In the genomic region with DNA sequence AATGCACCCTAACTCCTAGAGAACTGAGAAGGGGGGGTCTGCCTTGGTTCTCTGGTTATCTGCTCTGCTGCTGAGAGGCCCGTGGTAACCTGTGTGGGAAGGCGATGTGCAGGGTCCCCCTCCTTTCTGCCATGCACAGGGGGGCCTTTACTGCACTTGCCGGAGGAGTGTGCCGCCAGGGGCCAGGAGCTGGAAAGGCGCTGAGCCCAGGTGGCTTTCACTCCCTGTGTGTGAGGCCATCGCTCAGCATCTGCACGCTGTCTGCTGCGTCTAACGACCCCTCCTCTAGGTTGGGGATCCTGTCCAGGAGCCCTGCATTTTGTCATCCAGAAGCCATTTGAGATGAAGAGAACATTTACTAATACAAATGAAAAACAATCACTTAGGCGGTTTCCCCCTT, we compare ENCODE assay signal across 25 cellular contexts. TPM values are rescaled to one million over a fixed set of nuclear protein-coding genes. Genes with fewer than 3 reads are reported as not detected.
DNase-seq lines count a peak whose midpoint lies in the region; ATAC-seq and TF ChIP-seq lines count a peak whose summit lies in the region.
"Had no signal": no experiment of that assay in that cellular context is flagged by ENCODE, and none has a peak within 500 bp of the region (broad histone marks: within the 10 kb centered on the region; RNA-seq: fewer than 3 reads in every experiment).

No MANE protein-coding gene starts in this region.

- 92% methylated on average over 10 of the region's 10 CpGs for WGBS in right cardiac atrium

- H3K4me3 ChIP-seq in right cardiac atrium (ENCODE audit: low read length), result no peak overlapping the region
- no peak overlapping the region for H3K4me3 ChIP-seq in muscle layer of colon (ENCODE audit: low read depth in 1 of 2, low read length in 2 of 2)
- no peak overlapping the region for H3K4me3 ChIP-seq in neural progenitor cell
- H3K4me3 ChIP-seq: A549, GM12878 had no signal

- H3K36me3 ChIP-seq in muscle layer of colon (ENCODE audit: insufficient read depth, low read length), result peaks cover 55% of the 10 kb centered on the region
- H3K36me3 ChIP-seq in neural progenitor cell, result no peaks in the 10 kb centered on the region

- H3K4me1 ChIP-seq in right cardiac atrium (ENCODE audit: control insufficient read depth, insufficient read depth, low read length), result peaks cover 4% of the 10 kb centered on the region
- peaks cover 22% of the 10 kb centered on the region for H3K4me1 ChIP-seq in muscle layer of colon (ENCODE audit: insufficient read depth, low read length)
- H3K4me1 ChIP-seq in neural progenitor cell, result no peaks in the 10 kb centered on the region
- H3K4me1 ChIP-seq: A549 had no signal

- no peaks in the 10 kb centered on the region for H3K27me3 Mint-ChIP-seq in stimulated activated naive B cell treated with anti-CD40 and anti-IgM and Interleukin-4, amounts not matched to agents 10 μg/mL and 1 μg/mL and 100 μg/mL, for 72 hours
- no peaks in the 10 kb centered on the region for H3K27me3 Mint-ChIP-seq in neural progenitor cell (ENCODE audit: insufficient read depth, low read depth)
- H3K27me3 Mint-ChIP-seq: activated CD4-positive, alpha-beta T cell treated with anti-CD3 and anti-CD28 coated beads for 36 hours; activated naive CD8-positive, alpha-beta T cell; CD4-positive, alpha-beta memory T cell had no signal

- H3F3A ChIP-seq in neural progenitor cell (ENCODE audit: low read depth), result no peaks in the 10 kb centered on the region

- H3K9me3 Mint-ChIP-seq in stimulated activated naive B cell treated with anti-CD40 and anti-IgM and Interleukin-4, amounts not matched to agents 10 μg/mL and 1 μg/mL and 100 μg/mL, for 72 hours, result no peaks in the 10 kb centered on the region
- no peaks in the 10 kb centered on the region for H3K9me3 Mint-ChIP-seq in neural progenitor cell
- H3K9me3 Mint-ChIP-seq: CD4-positive, alpha-beta memory T cell had no signal

- no peak overlapping the region for H2AFZ ChIP-seq in neural progenitor cell (replicated peaks)

- no peaks in the 10 kb centered on the region for H3K79me2 ChIP-seq in neural progenitor cell (ENCODE audit: low read depth)

- H3K27ac ChIP-seq in right cardiac atrium (ENCODE audit: low read length) (peak overlapping the region; percentile 82), muscle layer of colon (ENCODE audit: low read depth, low read length) (peak overlapping the region; percentile 80), neural progenitor cell (no peak overlapping the region)
- H3K27ac ChIP-seq: A549 had no signal

- H3K9ac ChIP-seq in muscle layer of colon (ENCODE audit: low read length) (no peak overlapping the region), neural progenitor cell (no peak overlapping the region)

- no peak for TF ChIP-seq CTCF in neural progenitor cell (IDR thresholded peaks at IDR 0.05)

- in situ Hi-C loops in ACHN (cut with HindIII; ENCODE audit: low pct_ligation_motif_present, low pct_unique_long_range_greater_than_20kb, low sequenced_read_pairs), result no loop called here

- H3K9me3 ChIP-seq in right cardiac atrium (ENCODE audit: control insufficient read depth, low read length), result no peaks in the 10 kb centered on the region
- H3K9me3 ChIP-seq in muscle layer of colon (ENCODE audit: low read length), result no peaks in the 10 kb centered on the region
- no peaks in the 10 kb centered on the region for H3K9me3 ChIP-seq in neural progenitor cell (ENCODE audit: low read depth)
- H3K9me3 ChIP-seq: A549 had no signal

- H4K20me1 ChIP-seq in neural progenitor cell (ENCODE audit: low read depth), result peaks cover 4% of the 10 kb centered on the region

- intact Hi-C loops in right cardiac atrium (cut with DNase I), result no loop called here
- intact Hi-C loops in Right ventricle myocardium inferior (cut with DNase I), result loop anchor here (10.0 kb wide), 1 partner anchor 219 kb away; no protein-coding TSS in a partner anchor

- peaks cover 8 to 10% of the 10 kb centered on the region in 2 donors for H3K4me1 Mint-ChIP-seq in stimulated activated naive B cell treated with anti-CD40 and anti-IgM and Interleukin-4, amounts not matched to agents 10 μg/mL and 1 μg/mL and 100 μg/mL, for 72 hours
- no peaks in the 10 kb centered on the region for H3K4me1 Mint-ChIP-seq in neural progenitor cell
- H3K4me1 Mint-ChIP-seq: activated CD4-positive, alpha-beta T cell treated with anti-CD3 and anti-CD28 coated beads for 36 hours had no signal

- DNase-seq in right cardiac atrium, result no peak
- DNase-seq in Right ventricle myocardium inferior (ENCODE audit: missing footprints), result no peak
- no peak for DNase-seq in stimulated activated naive B cell treated with anti-CD40 and anti-IgM and Interleukin-4, amounts not matched to agents 10 μg/mL and 1 μg/mL and 100 μg/mL, for 72 hours
- no peak for DNase-seq in putamen (ENCODE audit: low spot score)
- no peak for DNase-seq in neural progenitor cell (ENCODE audit: low spot score)
- DNase-seq in ACHN, result no peak
- DNase-seq: activated CD4-positive, alpha-beta T cell treated with anti-CD3 and anti-CD28 coated beads for 36 hours; activated CD8-positive, alpha-beta T cell treated with anti-CD3 and anti-CD28 coated beads, Interleukin-2, amount 10 ng/mL, durations not matched to agents 7 days and 5 days; CD4-positive, alpha-beta memory T cell; central memory CD4-positive, alpha-beta T cell; EL; Kasumi-1; NCI-H1694; NCI-H524 treated with DMSO at 0.1 percent for 48 hours; nucleus accumbens; stimulated activated CD4-positive, alpha-beta T cell treated with anti-CD3 and anti-CD28 coated beads, Interleukin-2, amount 100 ng/mL, for 48 hours had no signal

- H3K27me3 ChIP-seq in right cardiac atrium (ENCODE audit: control insufficient read depth, insufficient read depth), result no peaks in the 10 kb centered on the region
- no peaks in the 10 kb centered on the region for H3K27me3 ChIP-seq in muscle layer of colon (ENCODE audit: control insufficient read depth in 1 of 2, insufficient read depth in 2 of 2, low read length in 2 of 2)
- no peaks in the 10 kb centered on the region for H3K27me3 ChIP-seq in neural progenitor cell

- peak overlapping the region; percentile 86 for H3K27ac Mint-ChIP-seq in stimulated activated naive B cell treated with anti-CD40 and anti-IgM and Interleukin-4, amounts not matched to agents 10 μg/mL and 1 μg/mL and 100 μg/mL, for 72 hours
- H3K27ac Mint-ChIP-seq in neural progenitor cell, result no peak overlapping the region
- H3K27ac Mint-ChIP-seq: activated CD4-positive, alpha-beta T cell treated with anti-CD3 and anti-CD28 coated beads for 36 hours; activated CD8-positive, alpha-beta T cell treated with anti-CD3 and anti-CD28 coated beads, Interleukin-2, amount 10 ng/mL, durations not matched to agents 7 days and 5 days had no signal

- no peak overlapping the region for H3K4me3 Mint-ChIP-seq in stimulated activated naive B cell treated with anti-CD40 and anti-IgM and Interleukin-4, amounts not matched to agents 10 μg/mL and 1 μg/mL and 100 μg/mL, for 72 hours
- no peak overlapping the region for H3K4me3 Mint-ChIP-seq in neural progenitor cell
- H3K4me3 Mint-ChIP-seq: activated CD4-positive, alpha-beta T cell treated with anti-CD3 and anti-CD28 coated beads for 36 hours; activated CD8-positive, alpha-beta T cell treated with anti-CD3 and anti-CD28 coated beads, Interleukin-2, amount 10 ng/mL, durations not matched to agents 7 days and 5 days; activated naive CD8-positive, alpha-beta T cell; CD4-positive, alpha-beta memory T cell had no signal

- H3K36me3 Mint-ChIP-seq in stimulated activated naive B cell treated with anti-CD40 and anti-IgM and Interleukin-4, amounts not matched to agents 10 μg/mL and 1 μg/mL and 100 μg/mL, for 72 hours, result peaks cover 54 to 65% of the 10 kb centered on the region in 2 donors
- H3K36me3 Mint-ChIP-seq in neural progenitor cell, result peaks cover 32% of the 10 kb centered on the region

- no peak overlapping the region for H3K4me2 ChIP-seq in neural progenitor cell
- H3K4me2 ChIP-seq: A549 had no signal

- ATAC-seq in right cardiac atrium, result no peak
- ATAC-seq in Right ventricle myocardium inferior, result no peak
- no peak for ATAC-seq in stimulated activated naive B cell treated with anti-CD40 and anti-IgM and Interleukin-4, amounts not matched to agents 10 μg/mL and 1 μg/mL and 100 μg/mL, for 72 hours (replicated peaks)
- ATAC-seq in HG02623 (IDR thresholded peaks at IDR 0.05; ENCODE audit: unreplicated experiment), result no peak
- ATAC-seq: A549; activated CD4-positive, alpha-beta T cell treated with anti-CD3 and anti-CD28 coated beads for 36 hours; activated CD8-positive, alpha-beta T cell treated with anti-CD3 and anti-CD28 coated beads, Interleukin-2, amount 10 ng/mL, durations not matched to agents 7 days and 5 days; GM12878; HepG2 had no signal

RNA-seq across cellular contexts. Expression of a gene that starts 37.0 kb away (rescaled TPM):
- under 1 TPM in 1 of 4 donors, not detected in 3; 0.48 TPM for total RNA-seq in right cardiac atrium
- 0.25 TPM for polyA plus RNA-seq in right cardiac atrium
- total RNA-seq in Right ventricle myocardium inferior, result not detected
- 0.65 TPM in 1 of 2 replicates, not detected in the other for total RNA-seq in neural progenitor cell (ENCODE audit: low replicate concordance)
- total RNA-seq: activated CD8-positive, alpha-beta T cell treated with anti-CD3 and anti-CD28 coated beads, Interleukin-2, amount 10 ng/mL, durations not matched to agents 7 days and 5 days; GM12878; H4; kidney epithelial cell; renal cortical epithelial cell had no signal
